28 cellular contexts compared by ENCODE assay signal in the genomic region with DNA sequence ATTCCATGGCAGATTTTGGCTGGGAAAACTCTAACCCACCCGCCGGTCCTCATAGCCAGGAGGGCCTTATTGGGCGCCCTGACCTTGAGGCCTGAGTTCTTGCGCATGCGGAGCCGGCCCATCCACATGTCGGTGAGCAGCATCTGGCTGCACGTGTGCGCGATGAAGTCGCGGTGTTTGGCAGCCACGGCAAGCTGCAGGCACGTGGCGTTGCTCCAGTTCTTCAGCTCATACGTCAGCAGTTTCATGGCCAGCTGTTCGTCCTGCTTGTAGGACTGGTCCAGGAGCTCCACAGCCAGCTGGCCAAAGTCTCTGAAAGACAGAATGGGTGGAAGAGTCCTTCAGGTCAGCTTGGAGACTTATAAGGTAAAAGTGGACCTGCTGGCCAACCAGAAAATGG.
"Had no signal": no experiment of that assay in that cellular context is flagged by ENCODE, and none has a peak within 500 bp of the region (broad histone marks: within the 10 kb centered on the region; RNA-seq: fewer than 3 reads in every experiment).

No MANE protein-coding gene starts in this region.

- H3K27me3 ChIP-seq: adrenal gland, ascending aorta, brain microvascular endothelial cell, hepatocyte, neural progenitor cell had no signal

- H3K9me3 ChIP-seq: adrenal gland, ascending aorta, lower lobe of right lung, thoracic aorta had no signal

- H3K4me1 ChIP-seq: neural progenitor cell had no signal

- H3K36me3 Mint-ChIP-seq: activated CD4-positive, alpha-beta memory T cell treated with anti-CD3 and anti-CD28 coated beads for 36 hours; activated naive CD8-positive, alpha-beta T cell treated with anti-CD3 and anti-CD28 coated beads for 36 hours; natural killer cell had no signal

- H3K4me3 Mint-ChIP-seq: activated CD4-positive, alpha-beta memory T cell treated with anti-CD3 and anti-CD28 coated beads for 36 hours; activated naive CD4-positive, alpha-beta T cell treated with anti-CD3 and anti-CD28 coated beads for 36 hours; activated naive CD8-positive, alpha-beta T cell treated with anti-CD3 and anti-CD28 coated beads for 36 hours; activated T-helper 1 cell treated with anti-CD3 and anti-CD28 coated beads, Interleukin-12 subunit alpha, Interleukin-12 subunit beta, Interleukin-2, Interleukin-4 antibody, amounts not matched to agents 30 ng/mL and 10 ng/mL and 1 ng/mL, durations not matched to agents 14 hours and 24 hours and 36 hours; natural killer cell; neural progenitor cell; T-helper 17 cell had no signal

- H3K9me3 Mint-ChIP-seq: activated CD4-positive, alpha-beta memory T cell treated with anti-CD3 and anti-CD28 coated beads for 36 hours; activated naive CD4-positive, alpha-beta T cell treated with anti-CD3 and anti-CD28 coated beads for 36 hours; activated naive CD8-positive, alpha-beta T cell treated with anti-CD3 and anti-CD28 coated beads for 36 hours; activated T-helper 1 cell treated with anti-CD3 and anti-CD28 coated beads, Interleukin-12 subunit alpha, Interleukin-12 subunit beta, Interleukin-2, Interleukin-4 antibody, amounts not matched to agents 30 ng/mL and 10 ng/mL and 1 ng/mL, durations not matched to agents 14 hours and 24 hours and 36 hours; natural killer cell had no signal

- H3K36me3 ChIP-seq: adrenal gland, ascending aorta, brain microvascular endothelial cell, lower lobe of right lung, thoracic aorta, WERI-Rb-1 had no signal

- H3K4me1 Mint-ChIP-seq: activated naive CD8-positive, alpha-beta T cell treated with anti-CD3 and anti-CD28 coated beads for 36 hours; natural killer cell; T-helper 17 cell had no signal

- H3K27ac Mint-ChIP-seq: activated CD4-positive, alpha-beta memory T cell treated with anti-CD3 and anti-CD28 coated beads for 36 hours; activated naive CD4-positive, alpha-beta T cell treated with anti-CD3 and anti-CD28 coated beads for 36 hours; activated naive CD8-positive, alpha-beta T cell treated with anti-CD3 and anti-CD28 coated beads for 36 hours; activated T-helper 1 cell treated with anti-CD3 and anti-CD28 coated beads, Interleukin-12 subunit alpha, Interleukin-12 subunit beta, Interleukin-2, Interleukin-4 antibody, amounts not matched to agents 30 ng/mL and 10 ng/mL and 1 ng/mL, durations not matched to agents 14 hours and 24 hours and 36 hours; natural killer cell; neural progenitor cell; progenitor cell of endocrine pancreas; T-helper 17 cell had no signal

- ATAC-seq: activated CD4-positive, CD25-positive, alpha-beta regulatory T cell treated with anti-CD3 and anti-CD28 coated beads, Interleukin-2, amount 50 U/mL, for 24 hours; left colon; natural killer cell; stimulated activated naive CD8-positive, alpha-beta T cell treated with anti-CD3 and anti-CD28 coated beads, Interleukin-15, Interleukin-2, amounts not matched to agents 100 U/mL and 50 U/mL, for 24 hours; T-helper 17 cell had no signal

- H3K27ac ChIP-seq: adrenal gland, ascending aorta, brain microvascular endothelial cell, hepatocyte, lower lobe of right lung, neural progenitor cell, thoracic aorta, WERI-Rb-1 had no signal

- DNase-seq: activated CD4-positive, alpha-beta memory T cell treated with anti-CD3 and anti-CD28 coated beads for 36 hours; activated CD4-positive, alpha-beta T cell treated with anti-CD3 and anti-CD28 coated beads for 48 hours; activated CD8-positive, alpha-beta memory T cell treated with anti-CD3 and anti-CD28 coated beads, Interleukin-2, amount 50 U/mL, for 4 hours; activated effector memory CD4-positive, alpha-beta T cell treated with anti-CD3 and anti-CD28 coated beads, Interleukin-2, amount 50 U/mL, for 16 hours; activated naive CD4-positive, alpha-beta T cell treated with anti-CD3 and anti-CD28 coated beads for 36 hours; activated naive CD8-positive, alpha-beta T cell treated with anti-CD3 and anti-CD28 coated beads for 36 hours; activated T-cell treated with anti-CD3 and anti-CD28 coated beads, Interleukin-2, amount 50 U/mL, for 1 hour; adrenal gland; brain microvascular endothelial cell; cortex of kidney; foreskin melanocyte; left colon; lower lobe of right lung; mesenchymal stem cell; natural killer cell; stimulated activated CD4-positive, alpha-beta T cell treated with anti-CD3 and anti-CD28 coated beads, Interleukin-2, amount 100 ng/mL, for 48 hours; stimulated activated naive CD8-positive, alpha-beta T cell treated with anti-CD3 and anti-CD28 coated beads, Interleukin-15, Interleukin-2, amounts not matched to agents 100 U/mL and 50 U/mL, for 24 hours; T-helper 17 cell; T1000; trophoblast cell; WERI-Rb-1 had no signal

- H3K27me3 Mint-ChIP-seq: activated CD4-positive, alpha-beta memory T cell treated with anti-CD3 and anti-CD28 coated beads for 36 hours; activated naive CD8-positive, alpha-beta T cell treated with anti-CD3 and anti-CD28 coated beads for 36 hours; progenitor cell of endocrine pancreas had no signal

- H3K4me3 ChIP-seq: adrenal gland, ascending aorta, hepatocyte, lower lobe of right lung, neural progenitor cell, thoracic aorta had no signal
